Comparison of ENCODE assay signal across 24 cellular contexts in the genomic region with DNA sequence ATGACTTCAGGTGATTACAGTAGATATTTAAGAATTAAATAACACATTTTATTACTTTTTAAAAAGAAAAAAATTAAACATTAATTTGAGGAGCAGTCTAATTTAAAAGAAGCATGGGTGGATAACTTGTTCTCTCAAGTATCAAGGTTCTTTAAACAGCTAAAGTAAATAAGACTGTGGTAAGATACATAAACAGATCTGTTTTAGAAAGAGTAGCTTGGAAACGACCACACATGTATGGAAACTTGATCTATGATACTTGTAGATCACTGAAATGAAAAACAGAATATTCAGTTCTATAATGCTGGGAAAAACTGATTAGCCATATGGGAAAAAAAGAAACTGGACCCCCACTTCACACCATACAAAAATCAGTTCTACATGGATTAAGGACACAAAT. TPM values are rescaled to one million over a fixed set of nuclear protein-coding genes. Genes with fewer than 3 reads are reported as not detected.
DNase-seq lines count a peak whose midpoint lies in the region; ATAC-seq and TF ChIP-seq lines count a peak whose summit lies in the region.
"Had no signal": no experiment of that assay in that cellular context is flagged by ENCODE, and none has a peak within 500 bp of the region (broad histone marks: within the 10 kb centered on the region; RNA-seq: fewer than 3 reads in every experiment).

No MANE protein-coding gene starts in this region.

- no peaks in the 10 kb centered on the region for H3K27me3 ChIP-seq in lower lobe of right lung (ENCODE audit: low read depth)
- H3K27me3 ChIP-seq: testis had no signal

- CTCF ChIA-PET in HEK293 (lab: Yijun Ruan, JAX) = interaction anchor here (1.4 kb wide), 1 partner anchor 9 kb away, joined by 5 read pairs; no protein-coding TSS in a partner anchor

- DNase-seq in DMS79 (lab: John Stamatoyannopoulos, UW) (peak; percentile 62), lower lobe of right lung (no peak), AG08396 (ENCODE audit: low spot score) (no peak)
- no peak for DNase-seq in stimulated activated CD8-positive, alpha-beta memory T cell treated with anti-CD3 and anti-CD28 coated beads, Interleukin-4, amount 100 ng/mL, for 48 hours
- DNase-seq: activated B cell treated with CpG ODN at 0.5 μM for 24 hours; activated gamma-delta T cell treated with Interleukin-2 at 50 U/mL for 16 hours; brain microvascular endothelial cell; CD8-positive, alpha-beta T cell; effector memory CD8-positive, alpha-beta T cell; esophagus squamous epithelium; KBM-7; mammary epithelial cell; NCI-H1694; stimulated activated naive B cell treated with anti-CD40 and anti-IgM and Interleukin-4, amounts not matched to agents 10 μg/mL and 1 μg/mL and 100 μg/mL, for 72 hours; testis had no signal

- intact Hi-C loops in lower lobe of right lung (cut with DNase I) = no loop called here

- H3K4me3 ChIP-seq in HEK293 (ENCODE audit: low read depth, low read length) (no peak overlapping the region), lower lobe of right lung (peak overlapping the region; percentile 9)
- H3K4me3 ChIP-seq: esophagus squamous epithelium, gastroesophageal sphincter, HAP-1, neural progenitor cell, SK-N-MC, testis had no signal

- peak in 1 of 2 donors; percentile 60 for ATAC-seq in lower lobe of right lung
- ATAC-seq in HG03432 (IDR thresholded peaks at IDR 0.05; ENCODE audit: unreplicated experiment) = no peak
- no peak for ATAC-seq in GM19452 (IDR thresholded peaks at IDR 0.05; ENCODE audit: unreplicated experiment)
- ATAC-seq: CD8-positive, alpha-beta T cell; effector memory CD8-positive, alpha-beta T cell; gastroesophageal sphincter had no signal

- POLR2A ChIA-PET in HEK293 (lab: Yijun Ruan, JAX) = no interaction called here

- H3K27ac ChIP-seq in HEK293 (ENCODE audit: extremely low read depth, low read depth, low read length) = peak overlapping the region; percentile 11; the same call in 1 of the 2 replicates
- H3K27ac ChIP-seq in VCaP = peak overlapping the region; percentile 99
- H3K27ac ChIP-seq in lower lobe of right lung = peak overlapping the region; percentile 31
- H3K27ac ChIP-seq: brain microvascular endothelial cell, gastroesophageal sphincter, neural progenitor cell, SK-N-MC, testis had no signal

- no peaks in the 10 kb centered on the region; the same call in 1 of the 2 replicates for H3K9me3 ChIP-seq in HEK293 (ENCODE audit: control insufficient read depth, insufficient read depth, low read depth, low read length)
- peaks cover 5% of the 10 kb centered on the region for H3K9me3 ChIP-seq in lower lobe of right lung
- H3K9me3 ChIP-seq: esophagus squamous epithelium, HAP-1, testis had no signal

- no peaks in the 10 kb centered on the region for H3K36me3 ChIP-seq in HEK293 (ENCODE audit: control insufficient read depth in 2 of 2, insufficient read depth in 1 of 2, low read length in 2 of 2)
- H3K36me3 ChIP-seq in lower lobe of right lung = no peaks in the 10 kb centered on the region
- H3K36me3 ChIP-seq: brain microvascular endothelial cell, esophagus squamous epithelium, gastroesophageal sphincter, HAP-1, neural progenitor cell had no signal

- H3K4me1 ChIP-seq in HEK293 (ENCODE audit: control insufficient read depth, insufficient read depth, low read length) (peaks cover 16% of the 10 kb centered on the region), lower lobe of right lung (peaks cover 11% of the 10 kb centered on the region)
- H3K4me1 ChIP-seq: testis had no signal

- no peak for TF ChIP-seq CTCF in HEK293 (tag by site-specific recombination; IDR thresholded peaks at IDR 0.05)
- no peak for TF ChIP-seq CTCF in VCaP (conservative IDR thresholded peaks at IDR 0.05)
- TF ChIP-seq CTCF in lower lobe of right lung (IDR thresholded peaks at IDR 0.05) = no peak

TF ChIP-seq in HEK293, 187 proteins besides CTCF, POLR2A, EP300 and RAD21 (continues in another document):
- TF ChIP-seq ZNF335 (tag by site-specific recombination; conservative IDR thresholded peaks at IDR 0.05) = no peak
- TF ChIP-seq, protein P1, sequence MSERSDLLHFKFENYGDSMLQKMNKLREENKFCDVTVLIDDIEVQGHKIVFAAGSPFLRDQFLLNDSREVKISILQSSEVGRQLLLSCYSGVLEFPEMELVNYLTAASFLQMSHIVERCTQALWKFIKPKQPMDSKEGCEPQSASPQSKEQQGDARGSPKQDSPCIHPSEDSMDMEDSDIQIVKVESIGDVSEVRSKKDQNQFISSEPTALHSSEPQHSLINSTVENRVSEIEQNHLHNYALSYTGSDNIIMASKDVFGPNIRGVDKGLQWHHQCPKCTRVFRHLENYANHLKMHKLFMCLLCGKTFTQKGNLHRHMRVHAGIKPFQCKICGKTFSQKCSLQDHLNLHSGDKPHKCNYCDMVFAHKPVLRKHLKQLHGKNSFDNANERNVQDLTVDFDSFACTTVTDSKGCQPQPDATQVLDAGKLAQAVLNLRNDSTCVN (tag by site-specific recombination; optimal IDR thresholded peaks at IDR 0.05) = no peak
- no peak for TF ChIP-seq ZNF433 (tag by site-specific recombination; IDR thresholded peaks at IDR 0.05; ENCODE audit: low read depth)
- no peak for TF ChIP-seq ZNF621 (tag by site-specific recombination; IDR thresholded peaks at IDR 0.05)
- TF ChIP-seq, protein P2, sequence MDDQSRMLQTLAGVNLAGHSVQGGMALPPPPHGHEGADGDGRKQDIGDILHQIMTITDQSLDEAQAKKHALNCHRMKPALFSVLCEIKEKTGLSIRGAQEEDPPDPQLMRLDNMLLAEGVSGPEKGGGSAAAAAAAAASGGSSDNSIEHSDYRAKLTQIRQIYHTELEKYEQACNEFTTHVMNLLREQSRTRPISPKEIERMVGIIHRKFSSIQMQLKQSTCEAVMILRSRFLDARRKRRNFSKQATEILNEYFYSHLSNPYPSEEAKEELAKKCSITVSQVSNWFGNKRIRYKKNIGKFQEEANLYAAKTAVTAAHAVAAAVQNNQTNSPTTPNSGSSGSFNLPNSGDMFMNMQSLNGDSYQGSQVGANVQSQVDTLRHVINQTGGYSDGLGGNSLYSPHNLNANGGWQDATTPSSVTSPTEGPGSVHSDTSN (CRISPR knock-in tag; IDR thresholded peaks at IDR 0.05) = no peak
- TF ChIP-seq, protein P3, sequence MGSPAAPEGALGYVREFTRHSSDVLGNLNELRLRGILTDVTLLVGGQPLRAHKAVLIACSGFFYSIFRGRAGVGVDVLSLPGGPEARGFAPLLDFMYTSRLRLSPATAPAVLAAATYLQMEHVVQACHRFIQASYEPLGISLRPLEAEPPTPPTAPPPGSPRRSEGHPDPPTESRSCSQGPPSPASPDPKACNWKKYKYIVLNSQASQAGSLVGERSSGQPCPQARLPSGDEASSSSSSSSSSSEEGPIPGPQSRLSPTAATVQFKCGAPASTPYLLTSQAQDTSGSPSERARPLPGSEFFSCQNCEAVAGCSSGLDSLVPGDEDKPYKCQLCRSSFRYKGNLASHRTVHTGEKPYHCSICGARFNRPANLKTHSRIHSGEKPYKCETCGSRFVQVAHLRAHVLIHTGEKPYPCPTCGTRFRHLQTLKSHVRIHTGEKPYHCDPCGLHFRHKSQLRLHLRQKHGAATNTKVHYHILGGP (tag by site-specific recombination; IDR thresholded peaks at IDR 0.05) = no peak
- TF ChIP-seq ZNF785 (tag by site-specific recombination; IDR thresholded peaks at IDR 0.05) = no peak
- TF ChIP-seq ZNF324 (tag by site-specific recombination; IDR thresholded peaks at IDR 0.05) = no peak
- TF ChIP-seq, protein P4, sequence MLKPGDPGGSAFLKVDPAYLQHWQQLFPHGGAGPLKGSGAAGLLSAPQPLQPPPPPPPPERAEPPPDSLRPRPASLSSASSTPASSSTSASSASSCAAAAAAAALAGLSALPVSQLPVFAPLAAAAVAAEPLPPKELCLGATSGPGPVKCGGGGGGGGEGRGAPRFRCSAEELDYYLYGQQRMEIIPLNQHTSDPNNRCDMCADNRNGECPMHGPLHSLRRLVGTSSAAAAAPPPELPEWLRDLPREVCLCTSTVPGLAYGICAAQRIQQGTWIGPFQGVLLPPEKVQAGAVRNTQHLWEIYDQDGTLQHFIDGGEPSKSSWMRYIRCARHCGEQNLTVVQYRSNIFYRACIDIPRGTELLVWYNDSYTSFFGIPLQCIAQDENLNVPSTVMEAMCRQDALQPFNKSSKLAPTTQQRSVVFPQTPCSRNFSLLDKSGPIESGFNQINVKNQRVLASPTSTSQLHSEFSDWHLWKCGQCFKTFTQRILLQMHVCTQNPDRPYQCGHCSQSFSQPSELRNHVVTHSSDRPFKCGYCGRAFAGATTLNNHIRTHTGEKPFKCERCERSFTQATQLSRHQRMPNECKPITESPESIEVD (tag by site-specific recombination; IDR thresholded peaks at IDR 0.05) = peak; percentile 84
- TF ChIP-seq ZSCAN30 (tag by site-specific recombination; IDR thresholded peaks at IDR 0.05) = no peak
- TF ChIP-seq ZNF16 (tag by site-specific recombination; IDR thresholded peaks at IDR 0.05; ENCODE audit: low read depth) = no peak
- peak; percentile 57; the same call in 1 of the 2 replicates for TF ChIP-seq OSR2 (tag by site-specific recombination; IDR thresholded peaks at IDR 0.05)
- TF ChIP-seq ZEB2 (tag by site-specific recombination; IDR thresholded peaks at IDR 0.05) = no peak
- no peak for TF ChIP-seq BCL11B (tag by site-specific recombination; IDR thresholded peaks at IDR 0.05; ENCODE audit: low read depth)
- no peak for TF ChIP-seq TRIM28 (IDR thresholded peaks at IDR 0.05; ENCODE audit: borderline replicate concordance, low read length)
- TF ChIP-seq, protein P5, sequence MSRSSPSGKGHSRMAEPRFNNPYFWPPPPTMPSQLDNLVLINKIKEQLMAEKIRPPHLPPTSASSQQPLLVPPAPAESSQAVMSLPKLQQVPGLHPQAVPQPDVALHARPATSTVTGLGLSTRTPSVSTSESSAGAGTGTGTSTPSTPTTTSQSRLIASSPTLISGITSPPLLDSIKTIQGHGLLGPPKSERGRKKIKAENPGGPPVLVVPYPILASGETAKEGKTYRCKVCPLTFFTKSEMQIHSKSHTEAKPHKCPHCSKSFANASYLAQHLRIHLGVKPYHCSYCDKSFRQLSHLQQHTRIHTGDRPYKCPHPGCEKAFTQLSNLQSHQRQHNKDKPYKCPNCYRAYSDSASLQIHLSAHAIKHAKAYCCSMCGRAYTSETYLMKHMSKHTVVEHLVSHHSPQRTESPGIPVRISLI (tag by site-specific recombination; IDR thresholded peaks at IDR 0.05) = no peak
- no peak for TF ChIP-seq ZFP37 (tag by site-specific recombination; IDR thresholded peaks at IDR 0.05)
- no peak for TF ChIP-seq ZNF37A (tag by site-specific recombination; IDR thresholded peaks at IDR 0.05)
- TF ChIP-seq ZNF558 (tag by site-specific recombination; IDR thresholded peaks at IDR 0.05) = no peak
- peak; percentile 49; the same call in 1 of the 2 replicates for TF ChIP-seq KLF1 (tag by site-specific recombination; IDR thresholded peaks at IDR 0.05)
- TF ChIP-seq KLF8 (tag by site-specific recombination; IDR thresholded peaks at IDR 0.05) = no peak

RNA-seq across cellular contexts. Expression of a gene that starts 36.0 kb away (rescaled TPM):
- total RNA-seq in lower lobe of right lung = 53.1 TPM
- total RNA-seq: RPMI7951 had no signal

Comparison
In these comparisons a context has a peak if more than half of its experiments do, and no peak if none do; other contexts are left out.
1. H3K27ac ChIP-seq: peak in every context shown above with its lines; median percentile 99 in VCaP; 31 in lower lobe of right lung; 11 in HEK293.